In the genomic region with DNA sequence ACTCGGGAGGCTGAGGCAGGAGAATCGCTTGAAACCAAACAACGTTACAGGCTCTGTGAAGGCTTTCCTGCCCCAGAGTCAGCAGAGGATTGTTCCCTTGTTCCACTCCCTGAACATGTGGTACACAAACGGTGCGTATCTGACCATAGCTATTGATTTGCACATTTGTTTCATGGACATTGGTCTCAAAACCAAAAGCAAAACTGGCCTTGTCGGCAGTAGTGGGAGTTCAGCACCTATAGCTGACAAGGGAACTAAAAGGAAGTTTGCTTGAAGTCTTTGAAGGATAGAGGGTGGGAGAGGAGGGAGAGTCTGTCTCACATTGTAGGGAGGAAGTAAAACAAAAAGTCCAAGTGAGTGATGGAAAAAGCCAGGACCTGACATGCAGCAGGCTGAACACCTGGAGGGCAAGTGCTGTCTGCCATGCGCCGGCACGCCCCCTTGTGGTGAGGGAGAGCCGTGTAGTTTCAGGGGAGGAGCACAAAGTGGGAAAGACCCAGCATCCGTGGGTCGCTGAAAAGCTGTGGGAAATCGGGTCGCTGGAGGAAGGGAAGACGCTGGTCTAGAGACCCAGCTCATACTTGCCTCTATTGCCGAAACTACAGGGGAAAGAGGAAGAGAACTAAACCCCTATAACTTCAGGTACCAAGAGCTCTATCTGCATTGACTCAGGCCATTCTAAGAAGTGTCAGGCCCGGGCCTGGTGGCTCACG, we compare ENCODE assay signal across 8 cellular contexts. TPM values are rescaled to one million over a fixed set of nuclear protein-coding genes. Genes with fewer than 3 reads are reported as not detected.
DNase-seq lines count a peak whose midpoint lies in the region; ATAC-seq and TF ChIP-seq lines count a peak whose summit lies in the region.

No MANE protein-coding gene starts in this region.

- TF ChIP-seq CTCF in Caco-2 (IDR thresholded peaks at IDR 0.05; ENCODE audit: insufficient read depth in 1 of 2, low read depth in 1 of 2, low read length in 1 of 2, severe bottlenecking in 1 of 2, unreplicated experiment in 1 of 2): peak; percentile 90 to 94

- intact Hi-C loops in Caco-2 (cut with micrococcal nuclease; ENCODE audit: unreplicated experiment): loop anchor here (1.0 kb wide), 2 partner anchors 102 to 183 kb away; no protein-coding TSS in a partner anchor

- peak overlapping the region; percentile 60 for H3K27ac Mint-ChIP-seq in Caco-2 (ENCODE audit: unreplicated experiment)
- peak overlapping the region in 1 of 2 donors; percentile 56 for H3K27ac Mint-ChIP-seq in natural killer cell treated with Interleukin-12 subunit alpha and Interleukin-12 subunit beta and Interleukin-15 and Interleukin-18, amount 100 ng/mL, for 72 hours

- no peak overlapping the region for H3K9ac ChIP-seq in NT2/D1 (ENCODE audit: insufficient read length, low read depth)

- H3K27me3 ChIP-seq in Caco-2 (replicated peaks; ENCODE audit: control insufficient read depth, insufficient read depth, low read length) (no peaks in the 10 kb centered on the region), NT2/D1 (ENCODE audit: insufficient read depth, insufficient read length) (no peaks in the 10 kb centered on the region)

- no TSS peak for BruUV-seq in Caco-2 (replicated peaks; lab: Mats Ljungman, UMichigan)

- peaks cover 1% of the 10 kb centered on the region for H3K36me3 ChIP-seq in Caco-2 (ENCODE audit: control insufficient read depth, insufficient read depth, low read length)
- H3K36me3 ChIP-seq in NT2/D1 (ENCODE audit: insufficient read depth, insufficient read length, low read length): peaks cover 27% of the 10 kb centered on the region

- DNase-seq in Caco-2 (peak; percentile 86 to 92), NT2/D1 (ENCODE audit: low read depth, low spot score) (peak; percentile 62), activated T-cell treated with anti-CD3 and anti-CD28 coated beads for 24 hours (ENCODE audit: low read depth) (peak; percentile 71), erythroblast (lab: John Stamatoyannopoulos, UW) (peak; percentile 69 to 86)
- DNase-seq in natural killer cell treated with Interleukin-12 subunit alpha and Interleukin-12 subunit beta and Interleukin-15 and Interleukin-18, amount 100 ng/mL, for 72 hours (ENCODE audit: low spot score): peak; percentile 87
- DNase-seq in stimulated activated naive CD4-positive, alpha-beta T cell treated with Interleukin-2 at 50 U/mL for 16 hours (lab: John Stamatoyannopoulos, UW): peak; percentile 73

- peak; percentile 81 for ATAC-seq in GM21360 (IDR thresholded peaks at IDR 0.05; ENCODE audit: unreplicated experiment)
- ATAC-seq in HG03575 (IDR thresholded peaks at IDR 0.05; ENCODE audit: extremely low read depth, insufficient number of reproducible peaks, low FRiP score, unreplicated experiment): peak; percentile 62
- ATAC-seq in natural killer cell treated with Interleukin-12 subunit alpha and Interleukin-12 subunit beta and Interleukin-15 and Interleukin-18, amount 100 ng/mL, for 72 hours: peak; percentile 75 to 80

- H3K36me3 Mint-ChIP-seq in Caco-2 (ENCODE audit: insufficient read depth, unreplicated experiment): peaks cover 100% of the 10 kb centered on the region
- no peaks in the 10 kb centered on the region for H3K36me3 Mint-ChIP-seq in natural killer cell treated with Interleukin-12 subunit alpha and Interleukin-12 subunit beta and Interleukin-15 and Interleukin-18, amount 100 ng/mL, for 72 hours

- POLR2A ChIA-PET in Caco-2 (lab: Charles Lee): no interaction called here

- peak overlapping the region; percentile 3 for H3K4me3 Mint-ChIP-seq in Caco-2 (ENCODE audit: unreplicated experiment)
- peak overlapping the region; percentile 11 for H3K4me3 Mint-ChIP-seq in natural killer cell treated with Interleukin-12 subunit alpha and Interleukin-12 subunit beta and Interleukin-15 and Interleukin-18, amount 100 ng/mL, for 72 hours

- no peaks in the 10 kb centered on the region for H3K9me3 ChIP-seq in Caco-2
- H3K9me3 ChIP-seq in NT2/D1 (ENCODE audit: insufficient read depth, low read length): no peaks in the 10 kb centered on the region

- H3K4me1 ChIP-seq in Caco-2 (no peaks in the 10 kb centered on the region), NT2/D1 (ENCODE audit: insufficient read depth, insufficient read length) (no peaks in the 10 kb centered on the region)

- CTCF ChIA-PET in Caco-2 (lab: Charles Lee): interaction anchor here (0.7 to 2.0 kb wide), 10 partner anchors 9 to 183 kb away, joined by 3 to 22 read pairs (median 4); no protein-coding TSS in a partner anchor

- H3K4me3 ChIP-seq in Caco-2 (ENCODE audit: low read depth, low read length) (no peak overlapping the region), NT2/D1 (ENCODE audit: insufficient read length, low read depth) (no peak overlapping the region)

- peaks cover 14% of the 10 kb centered on the region for H3K4me1 Mint-ChIP-seq in Caco-2 (ENCODE audit: low read depth, unreplicated experiment)
- H3K4me1 Mint-ChIP-seq in natural killer cell treated with Interleukin-12 subunit alpha and Interleukin-12 subunit beta and Interleukin-15 and Interleukin-18, amount 100 ng/mL, for 72 hours (ENCODE audit: low read depth in 2 of 2): peaks cover 5 to 20% of the 10 kb centered on the region in 2 donors

- no peaks in the 10 kb centered on the region for H3K9me3 Mint-ChIP-seq in Caco-2 (ENCODE audit: unreplicated experiment)
- H3K9me3 Mint-ChIP-seq in natural killer cell treated with Interleukin-12 subunit alpha and Interleukin-12 subunit beta and Interleukin-15 and Interleukin-18, amount 100 ng/mL, for 72 hours: no peaks in the 10 kb centered on the region

- H3K27me3 Mint-ChIP-seq in Caco-2 (ENCODE audit: insufficient read depth, unreplicated experiment): no peaks in the 10 kb centered on the region
- H3K27me3 Mint-ChIP-seq in natural killer cell treated with Interleukin-12 subunit alpha and Interleukin-12 subunit beta and Interleukin-15 and Interleukin-18, amount 100 ng/mL, for 72 hours: no peaks in the 10 kb centered on the region

- TF ChIP-seq POLR2A in erythroblast (IDR thresholded peaks at IDR 0.05; ENCODE audit: low read length): no peak

RNA-seq across cellular contexts. Expression of gene RAD23B, which starts 58.0 kb away (rescaled TPM):
- 188 TPM in 2 replicates for total RNA-seq in Caco-2 (2022)
- total RNA-seq in natural killer cell treated with Interleukin-12 subunit alpha and Interleukin-12 subunit beta and Interleukin-15 and Interleukin-18, amount 100 ng/mL, for 72 hours: 10 to 100 TPM; 94.7 to 94.8 TPM
